8 cellular contexts compared by ENCODE assay signal in genomic region chr6:107704377-107705013, GRCh38.
DNase-seq lines count a peak whose midpoint lies in the region; ATAC-seq, FAIRE-seq and TF ChIP-seq lines count a peak whose summit lies in the region.

No MANE protein-coding gene starts in this region.

- H2AFZ ChIP-seq in OCI-LY3 (ENCODE audit: low read depth, low read length): peak overlapping the region; percentile 65; the same call in 1 of the 2 replicates

- no peaks in the 10 kb centered on the region for H3K79me2 ChIP-seq in OCI-LY3 (ENCODE audit: low read length)

- peak; percentile 61 for FAIRE-seq in GM12892 (lab: Jason Lieb, UNC)

- no peaks in the 10 kb centered on the region for H3K27me3 ChIP-seq in OCI-LY3 (ENCODE audit: low read depth, low read length)

- H3K27ac ChIP-seq in OCI-LY3 (ENCODE audit: low read length): no peak overlapping the region

- H3K4me2 ChIP-seq in OCI-LY3 (ENCODE audit: low read length): peak overlapping the region; percentile 90

- no peak for ATAC-seq in HG02938 (IDR thresholded peaks at IDR 0.05; ENCODE audit: unreplicated experiment)
- ATAC-seq in GM21786 (IDR thresholded peaks at IDR 0.05; ENCODE audit: unreplicated experiment): no peak

- TF ChIP-seq POLR2A in GM12892 (IDR thresholded peaks at IDR 0.05; ENCODE audit: low read depth, low read length): no peak

- no peaks in the 10 kb centered on the region for H3K9me3 ChIP-seq in OCI-LY3 (ENCODE audit: insufficient read depth, low read length)

- peak overlapping the region; percentile 49 for H3K9ac ChIP-seq in OCI-LY3 (ENCODE audit: low read length)

- H3K9me3 Mint-ChIP-seq in CD14-positive monocyte (no peaks in the 10 kb centered on the region), mesothelial cell of epicardium (no peaks in the 10 kb centered on the region)

- no peaks in the 10 kb centered on the region for H3K36me3 Mint-ChIP-seq in CD14-positive monocyte
- H3K36me3 Mint-ChIP-seq in mesothelial cell of epicardium: no peaks in the 10 kb centered on the region

- no peaks in the 10 kb centered on the region for H4K20me1 ChIP-seq in OCI-LY3 (ENCODE audit: insufficient read depth, low read length)

- intact Hi-C loops in CD14-positive monocyte (cut with micrococcal nuclease): no loop called here

- H3K4me3 ChIP-seq in OCI-LY3 (ENCODE audit: low read length): peak overlapping the region; percentile 73

- H3K27ac Mint-ChIP-seq in CD14-positive monocyte (no peak overlapping the region), mesothelial cell of epicardium (no peak overlapping the region)

- H3K4me3 Mint-ChIP-seq in CD14-positive monocyte (no peak overlapping the region), mesothelial cell of epicardium (peak overlapping the region; percentile 30)

- DNase-seq in CD14-positive monocyte (ENCODE audit: low spot score) (no peak), GM12892 (ENCODE audit: insufficient read length) (no peak), mesothelial cell of epicardium (ENCODE audit: low spot score in 2 of 2, unreplicated experiment in 2 of 2) (no peak), GOT3 (lab: John Stamatoyannopoulos, UW) (no peak)
- DNase-seq in effector CD4-positive, alpha-beta T cell: peak; percentile 12

- H3K4me1 Mint-ChIP-seq in CD14-positive monocyte (peaks cover 1% of the 10 kb centered on the region), mesothelial cell of epicardium (no peaks in the 10 kb centered on the region)

- peaks cover 12% of the 10 kb centered on the region for H3K4me1 ChIP-seq in OCI-LY3 (ENCODE audit: low read length)

- no peaks in the 10 kb centered on the region for H3K36me3 ChIP-seq in OCI-LY3 (replicated peaks; ENCODE audit: low read depth, low read length)

- TF ChIP-seq CTCF in CD14-positive monocyte (IDR thresholded peaks at IDR 0.05): peak; percentile 92
- peak; percentile 80 for TF ChIP-seq CTCF in OCI-LY3 (IDR thresholded peaks at IDR 0.05; ENCODE audit: low read depth, low read length)
- peak; percentile 99 for TF ChIP-seq CTCF in mesothelial cell of epicardium (IDR thresholded peaks at IDR 0.05; ENCODE audit: unreplicated experiment)

- H3K27me3 Mint-ChIP-seq in CD14-positive monocyte (ENCODE audit: low read depth in 3 of 3) (peaks cover 7 to 10% (median 10%) of the 10 kb centered on the region in 3 donors), mesothelial cell of epicardium (ENCODE audit: low read depth) (peaks cover 39% of the 10 kb centered on the region)
